Comparison of ENCODE assay signal across 18 cellular contexts in genomic region chr17:19354123-19354522, GRCh38. TPM values are rescaled to one million over a fixed set of nuclear protein-coding genes. Genes with fewer than 3 reads are reported as not detected.
A peak's percentile ranks its signal among the peaks of the same experiment; 100 is the strongest.
DNase-seq lines count a peak whose midpoint lies in the region; ATAC-seq and TF ChIP-seq lines count a peak whose summit lies in the region.
"Had no signal": no experiment of that assay in that cellular context is flagged by ENCODE, and none has a peak within 500 bp of the region (broad histone marks: within the 10 kb centered on the region; RNA-seq: fewer than 3 reads in every experiment).

No MANE protein-coding gene starts in this region.

- H3K27ac ChIP-seq in epithelial cell of prostate: peak overlapping the region; percentile 39
- no peak overlapping the region for H3K27ac ChIP-seq in transverse colon
- H3K27ac ChIP-seq: psoas muscle had no signal

- no peak for TF ChIP-seq POLR2A in transverse colon (IDR thresholded peaks at IDR 0.05)

- intact Hi-C loops in transverse colon (cut with DNase I; ENCODE audit: low total_unique reads): no loop called here
- intact Hi-C loops in Right ventricle myocardium superior (cut with DNase I): no loop called here

- peaks cover 14% of the 10 kb centered on the region for H3K4me1 Mint-ChIP-seq in nephron
- H3K4me1 Mint-ChIP-seq: activated naive CD4-positive, alpha-beta T cell treated with anti-CD3 and anti-CD28 coated beads, Interleukin-2, amount 10 ng/mL, durations not matched to agents 7 days and 5 days had no signal

- H3K4me3 Mint-ChIP-seq in nephron: no peak overlapping the region
- H3K4me3 Mint-ChIP-seq: activated naive CD4-positive, alpha-beta T cell treated with anti-CD3 and anti-CD28 coated beads, Interleukin-2, amount 10 ng/mL, durations not matched to agents 7 days and 5 days; T-helper 2 cell treated with Interferon-gamma antibody and Interleukin-4, amounts not matched to agents 5 μg/mL and 100 μg/mL, for 36 hours had no signal

- no peaks in the 10 kb centered on the region for H3K4me1 ChIP-seq in transverse colon
- H3K4me1 ChIP-seq: psoas muscle had no signal

- H3K4me3 ChIP-seq in transverse colon: no peak overlapping the region
- H3K4me3 ChIP-seq: psoas muscle had no signal

- TF ChIP-seq CTCF in nephron (IDR thresholded peaks at IDR 0.05; ENCODE audit: unreplicated experiment in 3 of 3) (no peak), transverse colon (IDR thresholded peaks at IDR 0.05) (no peak)

- ATAC-seq in Right ventricle myocardium superior (ENCODE audit: poor library complexity): no peak
- ATAC-seq: psoas muscle had no signal

- no peaks in the 10 kb centered on the region for H3K27me3 ChIP-seq in transverse colon

- TF ChIP-seq EP300 in transverse colon (IDR thresholded peaks at IDR 0.05; ENCODE audit: low read depth): no peak

- in situ Hi-C loops in transverse colon (cut with MboI; ENCODE audit: low pct_ligation_motif_present in 1 of 4, low pct_unique_long_range_greater_than_20kb in 1 of 4, low sequenced_read_pairs in 3 of 4): loop anchor here in 3 of 4 donors (25.0 kb wide), 2 partner anchors 283 to 408 kb away; partner anchors contain the start of gene ALDH3A2 (in 1 of the 3)

- no peaks in the 10 kb centered on the region for H3K36me3 ChIP-seq in transverse colon

- H3K27ac Mint-ChIP-seq in nephron: peak overlapping the region in 2 of 3 experiments; percentile 11 to 69
- H3K27ac Mint-ChIP-seq: activated naive CD4-positive, alpha-beta T cell treated with anti-CD3 and anti-CD28 coated beads, Interleukin-2, amount 10 ng/mL, durations not matched to agents 7 days and 5 days; T-helper 2 cell treated with Interferon-gamma antibody and Interleukin-4, amounts not matched to agents 5 μg/mL and 100 μg/mL, for 36 hours had no signal

- no peaks in the 10 kb centered on the region for H3K27me3 Mint-ChIP-seq in nephron (ENCODE audit: low read depth)

- H3K9me3 ChIP-seq in transverse colon: no peaks in the 10 kb centered on the region
- H3K9me3 ChIP-seq: psoas muscle had no signal

- H3K36me3 Mint-ChIP-seq in nephron (ENCODE audit: low read depth): peaks cover 17% of the 10 kb centered on the region
- H3K36me3 Mint-ChIP-seq: activated naive CD4-positive, alpha-beta T cell treated with anti-CD3 and anti-CD28 coated beads, Interleukin-2, amount 10 ng/mL, durations not matched to agents 7 days and 5 days had no signal

- WGBS in transverse colon (ENCODE audit: low coverage in 1 of 2), 2 donors: 67 to 77% methylated on average over 2 of the region's 2 CpGs

- H3K9me3 Mint-ChIP-seq in nephron: no peaks in the 10 kb centered on the region
- H3K9me3 Mint-ChIP-seq: activated naive CD4-positive, alpha-beta T cell treated with anti-CD3 and anti-CD28 coated beads, Interleukin-2, amount 10 ng/mL, durations not matched to agents 7 days and 5 days; T-helper 2 cell treated with Interferon-gamma antibody and Interleukin-4, amounts not matched to agents 5 μg/mL and 100 μg/mL, for 36 hours had no signal

- DNase-seq in EH (ENCODE audit: low read depth) (peak; percentile 95), RKO (ENCODE audit: low spot score) (peak; percentile 89), epithelial cell of prostate (ENCODE audit: low read depth, low spot score) (no peak), mucosa of gallbladder (ENCODE audit: low spot score) (no peak), transverse colon (no peak), 8988T (no peak), Right ventricle myocardium superior (no peak)
- DNase-seq: DMS 273 treated with DMSO at 0.1 percent for 48 hours, H7, hippocampal formation, mesendoderm, NCI-H2029 had no signal

RNA-seq across cellular contexts. Expression of gene B9D1, which starts 8.4 kb away (rescaled TPM):
- total RNA-seq in mucosa of gallbladder (25.3 TPM), transverse colon (10 to 100 TPM in 2 of 4 donors, 1 to 10 TPM in 2; 6.0 to 17.6 (median 9.5) TPM), Right ventricle myocardium superior (6.8 TPM)

RNA-seq across cellular contexts. Expression of gene MAPK7, which starts 24.2 kb away (rescaled TPM):
- total RNA-seq in mucosa of gallbladder (23.0 TPM), transverse colon (100 to 1,000 TPM in 1 of 4 donors, 10 to 100 TPM in 3; 15.3 to 112 (median 48.3) TPM), Right ventricle myocardium superior (13.9 TPM)

RNA-seq across cellular contexts. Expression of gene MFAP4, which starts 32.9 kb away (rescaled TPM):
- total RNA-seq in mucosa of gallbladder (303 TPM), transverse colon (10 to 100 TPM; 39.7 to 67.3 (median 51.5) TPM), Right ventricle myocardium superior (42.9 TPM)
- total RNA-seq: activated CD8-positive, alpha-beta memory T cell treated with anti-CD3 and anti-CD28 coated beads for 36 hours; dermis microvascular lymphatic vessel endothelial cell had no signal

RNA-seq across cellular contexts. Expression of gene RNF112, which starts 56.9 kb away (rescaled TPM):
- total RNA-seq in mucosa of gallbladder: 7.3 TPM
- 1 to 10 TPM; 2.2 to 7.2 (median 3.9) TPM for total RNA-seq in transverse colon
- total RNA-seq in Right ventricle myocardium superior: 2.2 TPM

Comparison
In these comparisons a context has a peak if more than half of its experiments do, and no peak if none do; other contexts are left out.
1. DNase-seq: peak in EH (single experiment) and RKO (single experiment); none in epithelial cell of prostate (single experiment), mucosa of gallbladder (single experiment), transverse colon (single experiment), 8988T (single experiment) and Right ventricle myocardium superior (single experiment).